21 cellular contexts compared by ENCODE assay signal in the genomic region with DNA sequence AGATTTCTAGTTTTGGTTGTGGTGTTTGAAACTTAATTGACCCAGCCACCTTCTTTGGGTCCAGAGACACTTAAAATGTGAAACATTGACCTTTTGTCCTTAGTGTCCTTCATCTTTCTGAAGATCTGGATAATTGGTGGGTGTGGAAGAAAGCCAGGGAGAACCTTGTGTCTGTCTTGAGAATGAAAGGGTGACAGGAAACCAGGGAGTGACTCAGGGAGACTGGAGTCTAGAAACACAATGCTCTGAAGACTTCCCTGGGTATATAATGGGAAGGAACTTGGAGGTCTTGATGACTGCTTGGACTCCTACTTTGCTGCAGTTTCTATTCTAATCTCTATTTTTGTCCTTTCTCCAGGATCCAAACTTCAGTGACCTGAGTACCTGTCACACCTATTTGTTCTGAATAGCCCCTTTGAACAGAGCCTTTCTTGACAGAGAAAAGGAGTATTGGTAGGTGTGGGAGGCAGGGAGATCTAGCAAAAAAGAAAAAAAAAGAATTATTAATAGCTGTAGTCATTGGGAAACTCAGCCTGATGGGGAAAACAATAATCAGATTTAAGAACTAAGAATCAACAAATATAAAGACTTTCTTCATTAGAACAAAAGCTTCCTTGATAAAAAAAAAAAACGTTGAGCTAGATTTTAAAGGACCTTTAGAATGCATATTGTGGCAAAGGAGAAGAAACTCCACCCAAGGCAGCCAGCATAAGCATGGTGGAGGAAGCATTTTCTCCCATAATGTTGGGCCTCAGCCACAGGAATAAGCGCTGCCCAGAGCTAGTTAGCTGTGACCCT.
"Had no signal": no experiment of that assay in that cellular context is flagged by ENCODE, and none has a peak within 500 bp of the region (broad histone marks: within the 10 kb centered on the region; RNA-seq: fewer than 3 reads in every experiment).

No MANE protein-coding gene starts in this region.

- H3K36me3 Mint-ChIP-seq: activated naive CD4-positive, alpha-beta T cell treated with anti-CD3 and anti-CD28 coated beads, Interleukin-2, amount 50 U/mL, for 24 hours; natural killer cell treated with Interleukin-12 subunit alpha and Interleukin-12 subunit beta and Interleukin-15 and Interleukin-18, amount 100 ng/mL, for 72 hours had no signal

- H3K4me1 ChIP-seq: body of pancreas, esophagus squamous epithelium, left ventricle myocardium inferior, prostate gland, upper lobe of right lung had no signal

- H3K4me1 Mint-ChIP-seq: activated naive CD4-positive, alpha-beta T cell treated with anti-CD3 and anti-CD28 coated beads, Interleukin-2, amount 50 U/mL, for 24 hours had no signal

- ATAC-seq: activated CD8-positive, alpha-beta T cell treated with anti-CD3 and anti-CD28 coated beads, Interleukin-2, amount 10 ng/mL, durations not matched to agents 7 days and 5 days; body of pancreas; natural killer cell treated with Interleukin-12 subunit alpha and Interleukin-12 subunit beta and Interleukin-15 and Interleukin-18, amount 100 ng/mL, for 72 hours; upper lobe of right lung had no signal

- H3K36me3 ChIP-seq: esophagus squamous epithelium, left ventricle myocardium inferior, neutrophil, ovary, prostate gland, upper lobe of right lung had no signal

- H3K27me3 ChIP-seq: body of pancreas, ovary had no signal

- DNase-seq: activated CD4-positive, alpha-beta T cell treated with anti-CD3 and anti-CD28 coated beads, Interleukin-2, amount 50 U/mL, for 1 hour; activated CD8-positive, alpha-beta T cell treated with anti-CD3 and anti-CD28 coated beads, Interleukin-2, amount 10 ng/mL, durations not matched to agents 7 days and 5 days; activated gamma-delta T cell treated with Interleukin-2 at 50 U/mL for 16 hours; anterior cingulate cortex; body of pancreas; caudate nucleus; dermis blood vessel endothelial cell; effector memory CD4-positive, alpha-beta T cell; esophagus squamous epithelium; kidney glomerular epithelial cell; left ventricle myocardium inferior; midbrain; ovary; stimulated activated CD4-positive, alpha-beta T cell treated with anti-CD3 and anti-CD28 coated beads, Interleukin-4, amount 100 ng/mL, for 24 hours; stimulated activated naive CD4-positive, alpha-beta T cell treated with Interleukin-2 at 50 U/mL for 16 hours; upper lobe of right lung had no signal

- H3K9me3 ChIP-seq: body of pancreas, esophagus squamous epithelium, left ventricle myocardium inferior, neutrophil, ovary, prostate gland, upper lobe of right lung had no signal

- H3K27ac ChIP-seq: body of pancreas, esophagus squamous epithelium, left ventricle myocardium inferior, neutrophil, ovary, prostate gland, upper lobe of right lung had no signal

- H3K27ac Mint-ChIP-seq: activated CD8-positive, alpha-beta T cell treated with anti-CD3 and anti-CD28 coated beads, Interleukin-2, amount 10 ng/mL, durations not matched to agents 7 days and 5 days; activated naive CD4-positive, alpha-beta T cell treated with anti-CD3 and anti-CD28 coated beads, Interleukin-2, amount 50 U/mL, for 24 hours; activated T-helper 1 cell treated with anti-CD3 and anti-CD28 coated beads, Interleukin-12 subunit alpha, Interleukin-12 subunit beta, Interleukin-2, Interleukin-4 antibody, amounts not matched to agents 30 ng/mL and 10 ng/mL and 1 ng/mL, durations not matched to agents 14 hours and 24 hours and 36 hours; natural killer cell treated with Interleukin-12 subunit alpha and Interleukin-12 subunit beta and Interleukin-15 and Interleukin-18, amount 100 ng/mL, for 72 hours had no signal

- H3K9me3 Mint-ChIP-seq: activated naive CD4-positive, alpha-beta T cell treated with anti-CD3 and anti-CD28 coated beads, Interleukin-2, amount 50 U/mL, for 24 hours; activated T-helper 1 cell treated with anti-CD3 and anti-CD28 coated beads, Interleukin-12 subunit alpha, Interleukin-12 subunit beta, Interleukin-2, Interleukin-4 antibody, amounts not matched to agents 30 ng/mL and 10 ng/mL and 1 ng/mL, durations not matched to agents 14 hours and 24 hours and 36 hours; natural killer cell treated with Interleukin-12 subunit alpha and Interleukin-12 subunit beta and Interleukin-15 and Interleukin-18, amount 100 ng/mL, for 72 hours had no signal

- H3K4me3 ChIP-seq: body of pancreas, esophagus squamous epithelium, left ventricle myocardium inferior, ovary, prostate gland, upper lobe of right lung had no signal

- H3K4me3 Mint-ChIP-seq: activated CD8-positive, alpha-beta T cell treated with anti-CD3 and anti-CD28 coated beads, Interleukin-2, amount 10 ng/mL, durations not matched to agents 7 days and 5 days; activated naive CD4-positive, alpha-beta T cell treated with anti-CD3 and anti-CD28 coated beads, Interleukin-2, amount 50 U/mL, for 24 hours; activated T-helper 1 cell treated with anti-CD3 and anti-CD28 coated beads, Interleukin-12 subunit alpha, Interleukin-12 subunit beta, Interleukin-2, Interleukin-4 antibody, amounts not matched to agents 30 ng/mL and 10 ng/mL and 1 ng/mL, durations not matched to agents 14 hours and 24 hours and 36 hours; natural killer cell treated with Interleukin-12 subunit alpha and Interleukin-12 subunit beta and Interleukin-15 and Interleukin-18, amount 100 ng/mL, for 72 hours had no signal
